ENCODE assay signal across 19 cellular contexts in genomic region chr6:159033160-159034049, GRCh38. TPM values are rescaled to one million over a fixed set of nuclear protein-coding genes. Genes with fewer than 3 reads are reported as not detected.
A peak's percentile ranks its signal among the peaks of the same experiment; 100 is the strongest.
DNase-seq lines count a peak whose midpoint lies in the region; ATAC-seq and TF ChIP-seq lines count a peak whose summit lies in the region.
"Had no signal": no experiment of that assay in that cellular context is flagged by ENCODE, and none has a peak within 500 bp of the region (broad histone marks: within the 10 kb centered on the region; RNA-seq: fewer than 3 reads in every experiment).

No MANE protein-coding gene starts in this region.

- H3K36me3 Mint-ChIP-seq in natural killer cell: peaks cover 20% of the 10 kb centered on the region
- peaks cover 20% of the 10 kb centered on the region for H3K36me3 Mint-ChIP-seq in natural killer cell treated with Interleukin-12 subunit alpha and Interleukin-12 subunit beta and Interleukin-15 and Interleukin-18, amount 100 ng/mL, for 72 hours

- H4K20me1 ChIP-seq in OCI-LY1 (ENCODE audit: insufficient read depth, low read length): no peaks in the 10 kb centered on the region

- DNase-seq in natural killer cell (no peak), iris pigment epithelial cell (ENCODE audit: low read depth) (peak; percentile 20), uterus (no peak), upper lobe of left lung (no peak), Right ventricle myocardium inferior (ENCODE audit: missing footprints) (no peak), COLO668 (lab: John Stamatoyannopoulos, UW; ENCODE audit: unreplicated experiment) (no peak)
- DNase-seq in natural killer cell treated with Interleukin-12 subunit alpha and Interleukin-12 subunit beta and Interleukin-15 and Interleukin-18, amount 100 ng/mL, for 72 hours (ENCODE audit: low spot score): no peak
- DNase-seq: activated CD4-positive, CD25-positive, alpha-beta regulatory T cell treated with anti-CD3 and anti-CD28 coated beads, Interleukin-2, amount 50 U/mL, for 72 hours; activated T-cell treated with anti-CD3 and anti-CD28 coated beads, Interleukin-2, amount 50 U/mL, for 4 hours; body of pancreas; DMS53; effector CD4-positive, alpha-beta T cell; MG63; NCI-H2171 had no signal

- peaks cover 40 to 46% of the 10 kb centered on the region in 2 donors for H3K4me1 Mint-ChIP-seq in natural killer cell
- H3K4me1 Mint-ChIP-seq in natural killer cell treated with Interleukin-12 subunit alpha and Interleukin-12 subunit beta and Interleukin-15 and Interleukin-18, amount 100 ng/mL, for 72 hours (ENCODE audit: low read depth in 2 of 2): peaks cover 23 to 36% of the 10 kb centered on the region in 2 donors

- no peak for TF ChIP-seq EP300 in upper lobe of left lung (IDR thresholded peaks at IDR 0.05)

- H3K4me1 ChIP-seq in OCI-LY1 (ENCODE audit: insufficient read depth, low read length, severe bottlenecking): peaks cover 9% of the 10 kb centered on the region
- no peaks in the 10 kb centered on the region for H3K4me1 ChIP-seq in uterus
- H3K4me1 ChIP-seq in upper lobe of left lung: no peaks in the 10 kb centered on the region
- H3K4me1 ChIP-seq: body of pancreas had no signal

- TF ChIP-seq CTCF in natural killer cell (IDR thresholded peaks at IDR 0.05) (no peak), OCI-LY1 (IDR thresholded peaks at IDR 0.05; ENCODE audit: low read length) (no peak), uterus (IDR thresholded peaks at IDR 0.05) (no peak), upper lobe of left lung (IDR thresholded peaks at IDR 0.05) (no peak)

- no peaks in the 10 kb centered on the region for H3K27me3 ChIP-seq in OCI-LY1 (ENCODE audit: insufficient read depth, low read length)
- no peaks in the 10 kb centered on the region for H3K27me3 ChIP-seq in uterus
- H3K27me3 ChIP-seq in upper lobe of left lung: no peaks in the 10 kb centered on the region
- H3K27me3 ChIP-seq: body of pancreas had no signal

- ATAC-seq in natural killer cell (peak in 2 of 3 donors; percentile 16 to 33), upper lobe of left lung (ENCODE audit: low FRiP score in 2 of 2) (no peak), Right ventricle myocardium inferior (no peak)
- no peak for ATAC-seq in natural killer cell treated with Interleukin-12 subunit alpha and Interleukin-12 subunit beta and Interleukin-15 and Interleukin-18, amount 100 ng/mL, for 72 hours
- ATAC-seq: body of pancreas had no signal

- H3K27ac Mint-ChIP-seq in natural killer cell: peak overlapping the region; percentile 54 to 72
- peak overlapping the region in 1 of 2 donors; percentile 4 for H3K27ac Mint-ChIP-seq in natural killer cell treated with Interleukin-12 subunit alpha and Interleukin-12 subunit beta and Interleukin-15 and Interleukin-18, amount 100 ng/mL, for 72 hours

- H3K27ac ChIP-seq in OCI-LY1 (ENCODE audit: low read depth, low read length, poor library complexity, severe bottlenecking): peak overlapping the region; percentile 43
- H3K27ac ChIP-seq in uterus: no peak overlapping the region
- H3K27ac ChIP-seq in upper lobe of left lung: no peak overlapping the region
- H3K27ac ChIP-seq: body of pancreas had no signal

- 77 to 85% methylated on average over 11 of the region's 11 CpGs for WGBS in upper lobe of left lung, 2 donors

- no peaks in the 10 kb centered on the region for H3K9me3 Mint-ChIP-seq in natural killer cell
- no peaks in the 10 kb centered on the region for H3K9me3 Mint-ChIP-seq in natural killer cell treated with Interleukin-12 subunit alpha and Interleukin-12 subunit beta and Interleukin-15 and Interleukin-18, amount 100 ng/mL, for 72 hours
- H3K9me3 Mint-ChIP-seq: activated T-cell treated with anti-CD3 and anti-CD28 coated beads, Interleukin-2, amount 50 U/mL, for 4 hours had no signal

- H3K9ac ChIP-seq in OCI-LY1 (ENCODE audit: low read length): no peak overlapping the region

- H3K4me3 ChIP-seq in OCI-LY1 (ENCODE audit: low read depth, low read length, poor library complexity, severe bottlenecking) (no peak overlapping the region), uterus (no peak overlapping the region), upper lobe of left lung (no peak overlapping the region)
- H3K4me3 ChIP-seq: body of pancreas, MG63, smooth muscle cell had no signal

- no peaks in the 10 kb centered on the region for H3K27me3 Mint-ChIP-seq in natural killer cell (ENCODE audit: low read depth in 2 of 2)
- H3K27me3 Mint-ChIP-seq in natural killer cell treated with Interleukin-12 subunit alpha and Interleukin-12 subunit beta and Interleukin-15 and Interleukin-18, amount 100 ng/mL, for 72 hours: no peaks in the 10 kb centered on the region

- intact Hi-C loops in natural killer cell (cut with micrococcal nuclease): no loop called here
- intact Hi-C loops in uterus (cut with DNase I; ENCODE audit: low total_unique reads): no loop called here
- intact Hi-C loops in Right ventricle myocardium inferior (cut with DNase I): no loop called here

- H3K36me3 ChIP-seq in OCI-LY1 (ENCODE audit: insufficient read depth, low read length) (peaks cover 39% of the 10 kb centered on the region), uterus (no peaks in the 10 kb centered on the region), upper lobe of left lung (peaks cover 0 to 20% (median 5%) of the 10 kb centered on the region in 4 donors)
- H3K36me3 ChIP-seq: MG63 had no signal

- H3F3A ChIP-seq in OCI-LY1 (ENCODE audit: insufficient read depth, low read length): peaks cover 14% of the 10 kb centered on the region

- H3K9me3 ChIP-seq in OCI-LY1 (ENCODE audit: low read length) (no peaks in the 10 kb centered on the region), uterus (no peaks in the 10 kb centered on the region), upper lobe of left lung (no peaks in the 10 kb centered on the region)
- H3K9me3 ChIP-seq: body of pancreas, MG63 had no signal

- no peak for TF ChIP-seq POLR2A in uterus (IDR thresholded peaks at IDR 0.05)
- no peak for TF ChIP-seq POLR2A in upper lobe of left lung (IDR thresholded peaks at IDR 0.05)

- no peak overlapping the region for H2AFZ ChIP-seq in OCI-LY1 (ENCODE audit: low read length)

- no peaks in the 10 kb centered on the region for H3K9me2 ChIP-seq in OCI-LY1 (ENCODE audit: low read depth, low read length)

- H3K4me2 ChIP-seq in OCI-LY1 (ENCODE audit: low read length): no peak overlapping the region
- H3K4me2 ChIP-seq: smooth muscle cell had no signal

- no peaks in the 10 kb centered on the region for H3K79me2 ChIP-seq in OCI-LY1 (ENCODE audit: insufficient read depth, low read length)

- H3K4me3 Mint-ChIP-seq in natural killer cell: no peak overlapping the region
- no peak overlapping the region for H3K4me3 Mint-ChIP-seq in natural killer cell treated with Interleukin-12 subunit alpha and Interleukin-12 subunit beta and Interleukin-15 and Interleukin-18, amount 100 ng/mL, for 72 hours
- H3K4me3 Mint-ChIP-seq: activated T-cell treated with anti-CD3 and anti-CD28 coated beads, Interleukin-2, amount 50 U/mL, for 4 hours had no signal

RNA-seq across cellular contexts. Expression of gene TAGAP, which starts 11.4 kb away (rescaled TPM):
- total RNA-seq in natural killer cell (100 to 1,000 TPM; 139 to 291 (median 178) TPM), uterus (1 to 10 TPM; 1.7 to 8.5 (median 3.3) TPM), upper lobe of left lung (10 to 100 TPM in 2 of 6 donors, 1 to 10 TPM in 4; 7.8 to 19.3 (median 8.8) TPM), Right ventricle myocardium inferior (1.7 TPM)
- total RNA-seq in natural killer cell treated with Interleukin-12 subunit alpha and Interleukin-12 subunit beta and Interleukin-15 and Interleukin-18, amount 100 ng/mL, for 72 hours: 10 to 100 TPM; 39.6 to 46.8 TPM
- total RNA-seq: H1, lung microvascular endothelial cell, osteoblast, smooth muscle cell had no signal

RNA-seq across cellular contexts. Expression of gene RSPH3, which starts 33.4 kb away (rescaled TPM):
- total RNA-seq in natural killer cell (1 to 10 TPM; 1.5 to 2.9 (median 2.4) TPM), uterus (1 to 10 TPM; 1.2 to 9.5 (median 6.1) TPM), upper lobe of left lung (10 to 100 TPM; 14.7 to 22.0 (median 18.2) TPM), Right ventricle myocardium inferior (10.6 TPM)
- 1 to 10 TPM; 1.9 to 2.4 TPM for total RNA-seq in natural killer cell treated with Interleukin-12 subunit alpha and Interleukin-12 subunit beta and Interleukin-15 and Interleukin-18, amount 100 ng/mL, for 72 hours

Comparison
In these comparisons a context has a peak if more than half of its experiments do, and no peak if none do; other contexts are left out.
1. ATAC-seq: peak in natural killer cell (2 of 3); none in natural killer cell treated with Interleukin-12 subunit alpha and Interleukin-12 subunit beta and Interleukin-15 and Interleukin-18, amount 100 ng/mL, for 72 hours (0 of 2), upper lobe of left lung (0 of 2) and Right ventricle myocardium inferior (single experiment).